ENCODE assay signal across 23 cellular contexts in the genomic region with DNA sequence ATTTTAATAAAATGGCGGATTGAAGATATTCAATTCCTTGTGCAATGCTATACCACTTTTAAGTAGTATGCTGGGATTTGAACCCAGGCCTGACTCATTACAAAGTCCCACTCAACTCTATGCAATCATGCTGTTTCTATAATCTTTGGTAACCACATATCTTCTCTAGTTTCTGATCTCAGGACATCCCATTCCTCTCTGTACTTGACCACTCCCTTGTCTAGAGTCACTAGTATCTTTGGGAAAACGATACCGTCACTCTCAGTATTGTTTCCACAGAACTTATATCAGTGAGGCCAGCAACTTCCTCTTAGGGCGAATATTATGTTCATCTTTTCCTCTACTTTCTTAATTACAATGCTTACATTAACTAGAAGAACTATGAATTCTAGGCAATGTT.
"Had no signal": no experiment of that assay in that cellular context is flagged by ENCODE, and none has a peak within 500 bp of the region (broad histone marks: within the 10 kb centered on the region; RNA-seq: fewer than 3 reads in every experiment).

No MANE protein-coding gene starts in this region.

- FAIRE-seq: HTR-8/SVneo, K562 had no signal

- H3K4me2 ChIP-seq: SK-N-SH had no signal

- DNase-seq: MV-4-11, NCI-H1092, NCI-H1105 treated with DMSO at 0.1 percent for 48 hours, NCI-H1417 treated with DMSO at 0.1 percent for 48 hours, NCI-H146, NCI-H1694 treated with DMSO at 0.1 percent for 48 hours, NCI-H2029, NCI-H2081 treated with DMSO at 0.1 percent for 48 hours, NCI-H2171, NCI-H226, NCI-H446, NCI-H510A, NCI-H524 treated with DMSO at 0.1 percent for 48 hours, NCI-H69, NCI-H774, PC-3, SHP77, SK-N-SH had no signal

- ATAC-seq: K562, Panc1, PC-3 had no signal

- H3K9me3 ChIP-seq: SK-N-SH had no signal

- H3K4me3 ChIP-seq: K562 had no signal

- H3K9ac ChIP-seq: SK-N-SH had no signal

- H3K27ac ChIP-seq: HL-60, RWPE1 had no signal
